In genomic region chr2:197360744-197361156, GRCh38 we compare ENCODE assay signal across 10 cellular contexts. TPM values are rescaled to one million over a fixed set of nuclear protein-coding genes. Genes with fewer than 3 reads are reported as not detected.
DNase-seq lines count a peak whose midpoint lies in the region; ATAC-seq and TF ChIP-seq lines count a peak whose summit lies in the region.
"Had no signal": no experiment of that assay in that cellular context is flagged by ENCODE, and none has a peak within 500 bp of the region (broad histone marks: within the 10 kb centered on the region; RNA-seq: fewer than 3 reads in every experiment).

No MANE protein-coding gene starts in this region.

- TF ChIP-seq CTCF in natural killer cell (IDR thresholded peaks at IDR 0.05) = no peak
- no peak for TF ChIP-seq CTCF in neural progenitor cell (IDR thresholded peaks at IDR 0.05)
- no peak for TF ChIP-seq CTCF in OCI-LY7 (conservative IDR thresholded peaks at IDR 0.05; ENCODE audit: low read length)

- no peak overlapping the region for H2AFZ ChIP-seq in neural progenitor cell (replicated peaks)
- H2AFZ ChIP-seq in OCI-LY7 (ENCODE audit: low read length) = no peak overlapping the region

- H3K4me2 ChIP-seq in neural progenitor cell (no peak overlapping the region), OCI-LY7 (ENCODE audit: low read length) (no peak overlapping the region)

- POLR2A ChIA-PET in OCI-LY7 (lab: Charles Lee) = interaction anchor here (0.7 to 0.9 kb wide), 2 partner anchors 16 to 213 kb away, joined by 3 read pairs; no protein-coding TSS in a partner anchor

- no peaks in the 10 kb centered on the region for H3K27me3 ChIP-seq in neural progenitor cell

- peaks cover 0 to 5% of the 10 kb centered on the region in 2 donors for H3K27me3 Mint-ChIP-seq in natural killer cell treated with Interleukin-12 subunit alpha and Interleukin-12 subunit beta and Interleukin-15 and Interleukin-18, amount 100 ng/mL, for 72 hours
- H3K27me3 Mint-ChIP-seq in natural killer cell (ENCODE audit: low read depth in 2 of 2) = no peaks in the 10 kb centered on the region
- no peaks in the 10 kb centered on the region for H3K27me3 Mint-ChIP-seq in stimulated activated naive CD8-positive, alpha-beta T cell treated with anti-CD3 and anti-CD28 coated beads, Interleukin-15, amount 100 ng/mL, for 72 hours
- H3K27me3 Mint-ChIP-seq in neural progenitor cell (ENCODE audit: insufficient read depth, low read depth) = peaks cover 2% of the 10 kb centered on the region

- H3K36me3 Mint-ChIP-seq in natural killer cell treated with Interleukin-12 subunit alpha and Interleukin-12 subunit beta and Interleukin-15 and Interleukin-18, amount 100 ng/mL, for 72 hours = no peaks in the 10 kb centered on the region
- H3K36me3 Mint-ChIP-seq in natural killer cell (no peaks in the 10 kb centered on the region), neural progenitor cell (no peaks in the 10 kb centered on the region)

- no peaks in the 10 kb centered on the region for H3K9me3 ChIP-seq in SK-N-MC (ENCODE audit: low read depth, low read length)
- H3K9me3 ChIP-seq in neural progenitor cell (ENCODE audit: low read depth) = no peaks in the 10 kb centered on the region
- no peaks in the 10 kb centered on the region for H3K9me3 ChIP-seq in OCI-LY7 (ENCODE audit: low read length)

- H3K4me3 ChIP-seq in SK-N-MC (no peak overlapping the region), neural progenitor cell (no peak overlapping the region), OCI-LY7 (ENCODE audit: low read depth, low read length, poor library complexity, severe bottlenecking) (no peak overlapping the region)

- H3K9ac ChIP-seq in SK-N-MC (ENCODE audit: insufficient read length) (no peak overlapping the region), neural progenitor cell (no peak overlapping the region)

- H3K79me2 ChIP-seq in neural progenitor cell (ENCODE audit: low read depth) (no peaks in the 10 kb centered on the region), OCI-LY7 (ENCODE audit: insufficient read depth, low read depth, low read length) (no peaks in the 10 kb centered on the region)

- no TSS peak for BruUV-seq in OCI-LY7 (replicated peaks; lab: Mats Ljungman, UMichigan)

- no peak overlapping the region for H3K4me3 Mint-ChIP-seq in natural killer cell treated with Interleukin-12 subunit alpha and Interleukin-12 subunit beta and Interleukin-15 and Interleukin-18, amount 100 ng/mL, for 72 hours
- H3K4me3 Mint-ChIP-seq in natural killer cell (no peak overlapping the region), neural progenitor cell (no peak overlapping the region)
- no peak overlapping the region for H3K4me3 Mint-ChIP-seq in stimulated activated naive CD8-positive, alpha-beta T cell treated with anti-CD3 and anti-CD28 coated beads, Interleukin-15, amount 100 ng/mL, for 72 hours

- H3K9me2 ChIP-seq in OCI-LY7 (ENCODE audit: insufficient read depth, low read length) = no peaks in the 10 kb centered on the region

- intact Hi-C loops in natural killer cell (cut with micrococcal nuclease) = no loop called here
- intact Hi-C loops in OCI-LY7 (cut with micrococcal nuclease; ENCODE audit: unreplicated experiment) = loop anchor here (5.0 kb wide), 1 partner anchor 168 kb away; no protein-coding TSS in a partner anchor

- H3K27ac Mint-ChIP-seq in natural killer cell treated with Interleukin-12 subunit alpha and Interleukin-12 subunit beta and Interleukin-15 and Interleukin-18, amount 100 ng/mL, for 72 hours = no peak overlapping the region
- H3K27ac Mint-ChIP-seq in natural killer cell = no peak overlapping the region
- H3K27ac Mint-ChIP-seq in stimulated activated naive CD8-positive, alpha-beta T cell treated with anti-CD3 and anti-CD28 coated beads, Interleukin-15, amount 100 ng/mL, for 72 hours = no peak overlapping the region
- H3K27ac Mint-ChIP-seq in neural progenitor cell = no peak overlapping the region

- H3K4me1 Mint-ChIP-seq in natural killer cell treated with Interleukin-12 subunit alpha and Interleukin-12 subunit beta and Interleukin-15 and Interleukin-18, amount 100 ng/mL, for 72 hours (ENCODE audit: low read depth in 2 of 2) = peaks cover 0 to 4% of the 10 kb centered on the region in 2 donors
- no peaks in the 10 kb centered on the region for H3K4me1 Mint-ChIP-seq in natural killer cell
- H3K4me1 Mint-ChIP-seq in stimulated activated naive CD8-positive, alpha-beta T cell treated with anti-CD3 and anti-CD28 coated beads, Interleukin-15, amount 100 ng/mL, for 72 hours = peaks cover 38% of the 10 kb centered on the region
- peaks cover 2% of the 10 kb centered on the region for H3K4me1 Mint-ChIP-seq in neural progenitor cell

- H3K36me3 ChIP-seq in SK-N-MC (ENCODE audit: insufficient read depth, low read length) (no peaks in the 10 kb centered on the region), neural progenitor cell (no peaks in the 10 kb centered on the region), OCI-LY7 (ENCODE audit: insufficient read depth, low read length) (no peaks in the 10 kb centered on the region)

- H3K27ac ChIP-seq in SK-N-MC (peak overlapping the region; percentile 29; the same call in 1 of the 2 replicates), neural progenitor cell (no peak overlapping the region), OCI-LY7 (ENCODE audit: low read depth, low read length, poor library complexity, severe bottlenecking) (no peak overlapping the region)

- no peak for DNase-seq in natural killer cell treated with Interleukin-12 subunit alpha and Interleukin-12 subunit beta and Interleukin-15 and Interleukin-18, amount 100 ng/mL, for 72 hours (ENCODE audit: low spot score)
- no peak for DNase-seq in natural killer cell
- no peak for DNase-seq in SK-N-MC (ENCODE audit: low read depth, low spot score)
- DNase-seq in stimulated activated naive CD8-positive, alpha-beta T cell treated with anti-CD3 and anti-CD28 coated beads, Interleukin-15, amount 100 ng/mL, for 72 hours = peak in 1 of 2 donors; percentile 44
- no peak for DNase-seq in neural progenitor cell (ENCODE audit: low spot score)
- no peak for DNase-seq in OCI-LY7 (ENCODE audit: low spot score)
- no peak for DNase-seq in GM19238 (ENCODE audit: insufficient read length, low spot score)
- DNase-seq: Calu3 had no signal

- no peaks in the 10 kb centered on the region for H3F3A ChIP-seq in neural progenitor cell (ENCODE audit: low read depth)

- CTCF ChIA-PET in OCI-LY7 (lab: Charles Lee; ENCODE audit: unreplicated experiment) = no interaction called here

- peak; percentile 48 to 82 for ATAC-seq in natural killer cell treated with Interleukin-12 subunit alpha and Interleukin-12 subunit beta and Interleukin-15 and Interleukin-18, amount 100 ng/mL, for 72 hours
- ATAC-seq in natural killer cell = no peak
- ATAC-seq in HG02623 (IDR thresholded peaks at IDR 0.05; ENCODE audit: unreplicated experiment) = peak; percentile 69
- ATAC-seq in stimulated activated naive CD8-positive, alpha-beta T cell treated with anti-CD3 and anti-CD28 coated beads, Interleukin-15, amount 100 ng/mL, for 72 hours = peak; percentile 93
- ATAC-seq: Panc1 had no signal

- H3K4me1 ChIP-seq in neural progenitor cell (no peaks in the 10 kb centered on the region), OCI-LY7 (ENCODE audit: insufficient read depth, low read length, poor library complexity, severe bottlenecking) (no peaks in the 10 kb centered on the region)

- H4K20me1 ChIP-seq in neural progenitor cell (ENCODE audit: low read depth) = no peaks in the 10 kb centered on the region
- H4K20me1 ChIP-seq in OCI-LY7 (ENCODE audit: insufficient read depth, low read length) = no peaks in the 10 kb centered on the region

- no peaks in the 10 kb centered on the region for H3K9me3 Mint-ChIP-seq in natural killer cell treated with Interleukin-12 subunit alpha and Interleukin-12 subunit beta and Interleukin-15 and Interleukin-18, amount 100 ng/mL, for 72 hours
- no peaks in the 10 kb centered on the region for H3K9me3 Mint-ChIP-seq in natural killer cell
- peaks cover 0 to 9% of the 10 kb centered on the region in 2 donors for H3K9me3 Mint-ChIP-seq in stimulated activated naive CD8-positive, alpha-beta T cell treated with anti-CD3 and anti-CD28 coated beads, Interleukin-15, amount 100 ng/mL, for 72 hours
- H3K9me3 Mint-ChIP-seq in neural progenitor cell = no peaks in the 10 kb centered on the region

RNA-seq across cellular contexts. Expression of gene ANKRD44, which starts 50.2 kb away (rescaled TPM):
- total RNA-seq in natural killer cell treated with Interleukin-12 subunit alpha and Interleukin-12 subunit beta and Interleukin-15 and Interleukin-18, amount 100 ng/mL, for 72 hours = 100 to 1,000 TPM; 307 to 413 TPM
- total RNA-seq in natural killer cell = 100 to 1,000 TPM; 252 to 376 (median 311) TPM
- 2.5 and 3.4 TPM in 2 replicates for total RNA-seq in neural progenitor cell (ENCODE audit: low replicate concordance)
- total RNA-seq in OCI-LY7 (2014; rRNA removed; shearing (Covaris generic)) = 70.3 and 73.7 TPM in 2 replicates
- total RNA-seq in OCI-LY7 (2022) = 69.4 and 86.6 TPM in 2 replicates

Comparison
In these comparisons a context has a peak if more than half of its experiments do, and no peak if none do; other contexts are left out.
1. ATAC-seq: peak in natural killer cell treated with Interleukin-12 subunit alpha and Interleukin-12 subunit beta and Interleukin-15 and Interleukin-18, amount 100 ng/mL, for 72 hours (2 of 2), HG02623 (single experiment) and stimulated activated naive CD8-positive, alpha-beta T cell treated with anti-CD3 and anti-CD28 coated beads, Interleukin-15, amount 100 ng/mL, for 72 hours (single experiment); none in natural killer cell (0 of 3).
2. RNA of gene ANKRD44, which starts 50.2 kb away (total RNA-seq): 307 to 413 TPM in natural killer cell treated with Interleukin-12 subunit alpha and Interleukin-12 subunit beta and Interleukin-15 and Interleukin-18, amount 100 ng/mL, for 72 hours, 252 to 376 TPM in natural killer cell and 69.4 to 86.6 TPM in OCI-LY7; 2.5 to 3.4 TPM in neural progenitor cell; every median in the first group is over 10 times any median in the second.